8 cellular contexts compared by ENCODE assay signal in genomic region chr4:4524364-4524763, GRCh38. TPM values are rescaled to one million over a fixed set of nuclear protein-coding genes. Genes with fewer than 3 reads are reported as not detected.
DNase-seq lines count a peak whose midpoint lies in the region; ATAC-seq and TF ChIP-seq lines count a peak whose summit lies in the region.

No MANE protein-coding gene starts in this region.

- H3K27ac Mint-ChIP-seq in CD4-positive, CD25-positive, alpha-beta regulatory T cell: peak overlapping the region in 2 of 3 donors; percentile 51 to 71
- peak overlapping the region; percentile 17 for H3K27ac Mint-ChIP-seq in activated CD8-positive, alpha-beta T cell treated with anti-CD3 and anti-CD28 coated beads for 36 hours
- peak overlapping the region; percentile 83 for H3K27ac Mint-ChIP-seq in memory B cell

- H3K36me3 ChIP-seq in CD4-positive, CD25-positive, alpha-beta regulatory T cell (ENCODE audit: control insufficient read depth, insufficient read depth, low read length): no peaks in the 10 kb centered on the region

- no peak overlapping the region for H3K4me3 ChIP-seq in CD4-positive, CD25-positive, alpha-beta regulatory T cell (ENCODE audit: low read depth, low read length)

- intact Hi-C loops in activated CD8-positive, alpha-beta T cell treated with anti-CD3 and anti-CD28 coated beads for 36 hours (cut with micrococcal nuclease): no loop called here

- peak overlapping the region; percentile 41 for H3K27ac ChIP-seq in CD4-positive, CD25-positive, alpha-beta regulatory T cell (ENCODE audit: insufficient read depth, low read length, poor library complexity, severe bottlenecking)

- no peaks in the 10 kb centered on the region for H3K9me3 ChIP-seq in CD4-positive, CD25-positive, alpha-beta regulatory T cell (ENCODE audit: control insufficient read depth in 2 of 2, low read length in 2 of 2)

- POLR2A ChIA-PET in activated CD8-positive, alpha-beta T cell treated with anti-CD3 and anti-CD28 coated beads for 36 hours (lab: Charles Lee): interaction anchor here (0.6 to 2.4 kb wide), 4 partner anchors 12 to 206 kb away, joined by 3 to 11 read pairs (median 3); partner anchors contain the start of gene STX18

- H3K4me1 Mint-ChIP-seq in CD4-positive, CD25-positive, alpha-beta regulatory T cell: peaks cover 14 to 47% (median 40%) of the 10 kb centered on the region in 4 donors
- peaks cover 41% of the 10 kb centered on the region for H3K4me1 Mint-ChIP-seq in activated CD8-positive, alpha-beta T cell treated with anti-CD3 and anti-CD28 coated beads for 36 hours (ENCODE audit: low read depth)
- peaks cover 28% of the 10 kb centered on the region for H3K4me1 Mint-ChIP-seq in memory B cell

- peaks cover 5% of the 10 kb centered on the region for H3K4me1 ChIP-seq in CD4-positive, CD25-positive, alpha-beta regulatory T cell (ENCODE audit: control insufficient read depth, insufficient read depth, low read length, poor library complexity, severe bottlenecking)

- H3K27me3 Mint-ChIP-seq in CD4-positive, CD25-positive, alpha-beta regulatory T cell: no peaks in the 10 kb centered on the region
- H3K27me3 Mint-ChIP-seq in activated CD8-positive, alpha-beta T cell treated with anti-CD3 and anti-CD28 coated beads for 36 hours: no peaks in the 10 kb centered on the region
- no peaks in the 10 kb centered on the region for H3K27me3 Mint-ChIP-seq in memory B cell

- H3K4me3 Mint-ChIP-seq in CD4-positive, CD25-positive, alpha-beta regulatory T cell: no peak overlapping the region
- no peak overlapping the region for H3K4me3 Mint-ChIP-seq in activated CD8-positive, alpha-beta T cell treated with anti-CD3 and anti-CD28 coated beads for 36 hours
- peak overlapping the region; percentile 48 for H3K4me3 Mint-ChIP-seq in memory B cell

- TF ChIP-seq CTCF in activated CD8-positive, alpha-beta T cell treated with anti-CD3 and anti-CD28 coated beads for 36 hours (IDR thresholded peaks at IDR 0.05): peak; percentile 23

- CTCF ChIA-PET in activated CD8-positive, alpha-beta T cell treated with anti-CD3 and anti-CD28 coated beads for 36 hours (lab: Charles Lee): interaction anchor here (1.0 to 2.2 kb wide), 6 partner anchors 9 to 1288 kb away, joined by 3 to 16 read pairs (median 4); partner anchors contain the start of gene STX18

- DNase-seq in CD4-positive, CD25-positive, alpha-beta regulatory T cell: peak in 2 of 3 donors; percentile 33 to 70
- peak; percentile 61 for DNase-seq in activated CD8-positive, alpha-beta T cell treated with anti-CD3 and anti-CD28 coated beads for 36 hours
- DNase-seq in memory B cell (ENCODE audit: low spot score in 2 of 2) (peak; percentile 30 to 48), foreskin melanocyte (no peak), superior temporal gyrus (ENCODE audit: extremely low spot score) (no peak)
- no peak for DNase-seq in effector CD8-positive, alpha-beta T cell (lab: John Stamatoyannopoulos, UW)

- H3K27me3 ChIP-seq in CD4-positive, CD25-positive, alpha-beta regulatory T cell (ENCODE audit: control insufficient read depth, insufficient read depth, low read length): no peaks in the 10 kb centered on the region

- peaks cover 16% of the 10 kb centered on the region for H3K36me3 Mint-ChIP-seq in CD4-positive, CD25-positive, alpha-beta regulatory T cell
- H3K36me3 Mint-ChIP-seq in activated CD8-positive, alpha-beta T cell treated with anti-CD3 and anti-CD28 coated beads for 36 hours (ENCODE audit: low read depth): peaks cover 1% of the 10 kb centered on the region
- H3K36me3 Mint-ChIP-seq in memory B cell: peaks cover 5% of the 10 kb centered on the region

- peak; percentile 89 to 92 for ATAC-seq in CD4-positive, CD25-positive, alpha-beta regulatory T cell (ENCODE audit: low read depth in 2 of 2)
- ATAC-seq in GM19351 (IDR thresholded peaks at IDR 0.05; ENCODE audit: unreplicated experiment) (peak; percentile 100), HG03159 (IDR thresholded peaks at IDR 0.05; ENCODE audit: unreplicated experiment) (peak; percentile 99), memory B cell (ENCODE audit: low read depth) (peak; percentile 100)
- ATAC-seq in activated CD8-positive, alpha-beta T cell treated with anti-CD3 and anti-CD28 coated beads for 36 hours: peak; percentile 100

- no peaks in the 10 kb centered on the region for H3K9me3 Mint-ChIP-seq in CD4-positive, CD25-positive, alpha-beta regulatory T cell
- no peaks in the 10 kb centered on the region for H3K9me3 Mint-ChIP-seq in activated CD8-positive, alpha-beta T cell treated with anti-CD3 and anti-CD28 coated beads for 36 hours
- H3K9me3 Mint-ChIP-seq in memory B cell: no peaks in the 10 kb centered on the region

RNA-seq across cellular contexts. Expression of gene STX18, which starts 17.5 kb away (rescaled TPM):
- 20.2 TPM for total RNA-seq in CD4-positive, CD25-positive, alpha-beta regulatory T cell
- 10 to 100 TPM; 15.9 to 27.2 (median 24.8) TPM for polyA plus RNA-seq in CD4-positive, CD25-positive, alpha-beta regulatory T cell
- 10 to 100 TPM; 19.5 to 20.0 TPM for total RNA-seq in activated CD8-positive, alpha-beta T cell treated with anti-CD3 and anti-CD28 coated beads for 36 hours

Comparison
In these comparisons a context has a peak if more than half of its experiments do, and no peak if none do; other contexts are left out.
1. DNase-seq: peak in CD4-positive, CD25-positive, alpha-beta regulatory T cell (2 of 3), activated CD8-positive, alpha-beta T cell treated with anti-CD3 and anti-CD28 coated beads for 36 hours (single experiment) and memory B cell (2 of 2); none in foreskin melanocyte (single experiment), superior temporal gyrus (single experiment) and effector CD8-positive, alpha-beta T cell (single experiment).
2. H3K27ac Mint-ChIP-seq: peak in every context shown above with its lines; median percentile 83 in memory B cell; 61 in CD4-positive, CD25-positive, alpha-beta regulatory T cell; 17 in activated CD8-positive, alpha-beta T cell treated with anti-CD3 and anti-CD28 coated beads for 36 hours.
3. Peak in every context shown above with its lines, with median percentiles within 50 percentile points of each other: ATAC-seq.